Comparison of ENCODE assay signal across 8 cellular contexts in genomic region chr15:58932791-58933310, GRCh38. TPM values are rescaled to one million over a fixed set of nuclear protein-coding genes. Genes with fewer than 3 reads are reported as not detected.
DNase-seq lines count a peak whose midpoint lies in the region; FAIRE-seq and TF ChIP-seq lines count a peak whose summit lies in the region.

No MANE protein-coding gene starts in this region.

- 0 to 1% (median 0%) methylated on average over 25 to 40 of the region's 40 CpGs for WGBS in stomach, 5 donors

- H3K4me3 ChIP-seq in bronchial epithelial cell (ENCODE audit: low read depth, low read length) = peak overlapping the region; percentile 91
- H3K4me3 ChIP-seq in stomach = peak overlapping the region; percentile 61 to 96 (median 78)

- FAIRE-seq in bronchial epithelial cell (lab: Jason Lieb, UNC) = no peak

- H3K27ac ChIP-seq in layer of hippocampus (ENCODE audit: low read depth, low read length) = peak overlapping the region; percentile 96
- peak overlapping the region; percentile 97 to 100 (median 99) for H3K27ac ChIP-seq in stomach

- peaks cover 22% of the 10 kb centered on the region for H3K4me1 Mint-ChIP-seq in HFFc6 (ENCODE audit: low read depth)

- peaks cover 4% of the 10 kb centered on the region for H3K27me3 Mint-ChIP-seq in HFFc6 (ENCODE audit: insufficient read depth)

- H3K4me1 ChIP-seq in stomach = peaks cover 16 to 40% (median 28%) of the 10 kb centered on the region in 4 donors

- peaks cover 4% of the 10 kb centered on the region for H3K36me3 ChIP-seq in bronchial epithelial cell (ENCODE audit: control insufficient read depth, insufficient read depth, low read length)
- H3K36me3 ChIP-seq in stomach = peaks cover 11 to 23% (median 16%) of the 10 kb centered on the region in 4 donors

- no peaks in the 10 kb centered on the region for H3K9me3 Mint-ChIP-seq in HFFc6

- peak overlapping the region; percentile 99 for H3K27ac Mint-ChIP-seq in HFFc6

- H3K4me3 Mint-ChIP-seq in HFFc6 = peak overlapping the region; percentile 97

- H3K36me3 Mint-ChIP-seq in HFFc6 (ENCODE audit: low read depth) = peaks cover 6% of the 10 kb centered on the region; the same call in 1 of the 2 replicates

- H3K27me3 ChIP-seq in bronchial epithelial cell (ENCODE audit: control insufficient read depth, insufficient read depth, low read length) (no peaks in the 10 kb centered on the region), layer of hippocampus (ENCODE audit: control insufficient read depth, insufficient read depth, low read length) (no peaks in the 10 kb centered on the region), stomach (no peaks in the 10 kb centered on the region)

- peak; percentile 64 for DNase-seq in NCI-H82 (lab: John Stamatoyannopoulos, UW)
- no peak for DNase-seq in NCI-H82 treated with DMSO at 0.1 percent for 48 hours (lab: John Stamatoyannopoulos, UW; ENCODE audit: unreplicated experiment)
- no peak for DNase-seq in HFFc6
- peak; percentile 47 for DNase-seq in NCI-H1105 treated with DMSO at 0.1 percent for 48 hours (lab: John Stamatoyannopoulos, UW)
- DNase-seq in bronchial epithelial cell (ENCODE audit: low read depth) = peak; percentile 5
- DNase-seq in stomach = peak; percentile 54
- DNase-seq in NCI-H1694 (lab: John Stamatoyannopoulos, UW) = no peak

- TF ChIP-seq CTCF in HFFc6 (IDR thresholded peaks at IDR 0.05) (no peak), bronchial epithelial cell (IDR thresholded peaks at IDR 0.05; ENCODE audit: insufficient read depth, low read length, severe bottlenecking) (no peak), stomach (IDR thresholded peaks at IDR 0.05) (no peak)

- no peaks in the 10 kb centered on the region for H3K9me3 ChIP-seq in stomach

- intact Hi-C loops in stomach (cut with DNase I; ENCODE audit: low total_unique reads) = no loop called here

- no peak for TF ChIP-seq POLR2A in stomach (IDR thresholded peaks at IDR 0.05)

- TF ChIP-seq EP300 in stomach (IDR thresholded peaks at IDR 0.05) = no peak

RNA-seq across cellular contexts. Expression of gene SLTM, which starts 0.6 kb away (rescaled TPM):
- total RNA-seq in HFFc6 (2021; fragmentation: NEBNext Ultra II Directional; extraction: Animal tissue kit (Norgen Biotek cat#: 25700)) = 10 to 100 TPM; 38.1 to 49.4 (median 45.3) TPM
- total RNA-seq in bronchial epithelial cell (102 and 156 TPM in 2 replicates), stomach (100 to 1,000 TPM; 110 to 291 (median 159) TPM)
- polyA plus RNA-seq in stomach = 10 to 100 TPM; 44.7 to 56.1 (median 48.1) TPM

RNA-seq across cellular contexts. Expression of gene RNF111, which starts 54.6 kb away (rescaled TPM):
- total RNA-seq in HFFc6 (2021; fragmentation: NEBNext Ultra II Directional; extraction: Animal tissue kit (Norgen Biotek cat#: 25700)) = 10 to 100 TPM; 29.1 to 32.7 (median 32.4) TPM
- 14.5 and 15.2 TPM in 2 replicates for total RNA-seq in bronchial epithelial cell
- 10 to 100 TPM in 4 of 5 donors, 1 to 10 TPM in 1; 8.4 to 37.1 (median 22.8) TPM for total RNA-seq in stomach
- polyA plus RNA-seq in stomach = 1 to 10 TPM; 4.3 to 7.2 (median 4.6) TPM

Comparison
In these comparisons a context has a peak if more than half of its experiments do, and no peak if none do; other contexts are left out.
1. DNase-seq: peak in NCI-H82 (single experiment), NCI-H1105 treated with DMSO at 0.1 percent for 48 hours (single experiment), bronchial epithelial cell (single experiment) and stomach (single experiment); none in NCI-H82 treated with DMSO at 0.1 percent for 48 hours (single experiment), HFFc6 (single experiment) and NCI-H1694 (single experiment).